ENCODE assay signal across 9 cellular contexts in genomic region chr14:35401853-35402252, GRCh38. TPM values are rescaled to one million over a fixed set of nuclear protein-coding genes. Genes with fewer than 3 reads are reported as not detected.
DNase-seq lines count a peak whose midpoint lies in the region; ATAC-seq, FAIRE-seq and TF ChIP-seq lines count a peak whose summit lies in the region.
"Had no signal": no experiment of that assay in that cellular context is flagged by ENCODE, and none has a peak within 500 bp of the region (broad histone marks: within the 10 kb centered on the region; RNA-seq: fewer than 3 reads in every experiment).

No MANE protein-coding gene starts in this region.

- H3K27ac Mint-ChIP-seq in GM23338 = no peak overlapping the region

- H3K79me2 ChIP-seq in GM23338 (replicated peaks; ENCODE audit: insufficient read depth) = peaks cover 12% of the 10 kb centered on the region

- no peak for TF ChIP-seq POLR2A in adrenal gland (IDR thresholded peaks at IDR 0.05)

- H3K4me1 ChIP-seq in GM23338 (ENCODE audit: insufficient read depth) (peaks cover 32% of the 10 kb centered on the region), adrenal gland (replicated peaks in 1 of 2) (peaks cover 24 to 61% of the 10 kb centered on the region in 2 donors), right cardiac atrium (ENCODE audit: control insufficient read depth, insufficient read depth, low read length) (peaks cover 3% of the 10 kb centered on the region), small intestine (ENCODE audit: control insufficient read depth in 2 of 2, insufficient read depth in 1 of 2, low read depth in 1 of 2, low read length in 1 of 2) (peaks cover 8 to 9% of the 10 kb centered on the region in 2 donors)

- peaks cover 48% of the 10 kb centered on the region for H3K36me3 Mint-ChIP-seq in GM23338 (ENCODE audit: low read depth)

- H3F3A ChIP-seq in GM23338 (replicated peaks; ENCODE audit: low read depth) = peaks cover 22% of the 10 kb centered on the region; the same call in 1 of the 2 replicates

- no peak overlapping the region for H2AFZ ChIP-seq in GM23338

- peaks cover 18% of the 10 kb centered on the region for H3K27me3 Mint-ChIP-seq in GM23338 (ENCODE audit: insufficient read depth, low read depth, poor library complexity)

- ATAC-seq in GM23338 = no peak
- ATAC-seq in right cardiac atrium = no peak
- no peak for ATAC-seq in GM18502 (IDR thresholded peaks at IDR 0.05; ENCODE audit: poor library complexity, unreplicated experiment)

- H4K20me1 ChIP-seq in GM23338 (replicated peaks; ENCODE audit: insufficient read depth) = no peaks in the 10 kb centered on the region

- no peak for DNase-seq in GM23338 (ENCODE audit: low spot score)
- DNase-seq in adrenal gland = peak in 4 of 7 donors; percentile 30 to 66 (median 54)
- DNase-seq in right cardiac atrium = peak; percentile 58 to 77 (median 73)
- DNase-seq in small intestine = peak; percentile 18
- no peak for DNase-seq in NCI-H82 (lab: John Stamatoyannopoulos, UW)
- no peak for DNase-seq in hippocampal formation (lab: John Stamatoyannopoulos, UW)
- DNase-seq in activated CD8-positive, alpha-beta memory T cell treated with anti-CD3 and anti-CD28 coated beads for 24 hours = no peak
- DNase-seq: NCI-H1105 had no signal

- H3K9me2 ChIP-seq in GM23338 (ENCODE audit: insufficient read depth) = no peaks in the 10 kb centered on the region

- H3K4me3 Mint-ChIP-seq in GM23338 = peak overlapping the region; percentile 8; the same call in 1 of the 3 replicates

- H3K36me3 ChIP-seq in GM23338 (ENCODE audit: insufficient read depth) (peaks cover 32% of the 10 kb centered on the region; the same call in 1 of the 2 replicates), adrenal gland (replicated peaks in 1 of 2) (peaks cover 0 to 48% of the 10 kb centered on the region in 2 donors), small intestine (ENCODE audit: control insufficient read depth in 2 of 2, insufficient read depth in 2 of 2, low read length in 2 of 2) (peaks cover 13 to 26% of the 10 kb centered on the region in 2 donors)

- no peaks in the 10 kb centered on the region for H3K9me3 Mint-ChIP-seq in GM23338

- H3K4me3 ChIP-seq in GM23338 (no peak overlapping the region), adrenal gland (peak overlapping the region in 2 of 4 donors; percentile 99 to 100), right cardiac atrium (ENCODE audit: low read length) (peak overlapping the region; percentile 81), small intestine (ENCODE audit: low read depth in 1 of 2, low read length in 2 of 2) (peak overlapping the region; percentile 49 to 99)

- no peak overlapping the region for H3K4me2 ChIP-seq in GM23338

- H3K27me3 ChIP-seq in GM23338 (ENCODE audit: insufficient read depth) (no peaks in the 10 kb centered on the region), adrenal gland (no peaks in the 10 kb centered on the region), right cardiac atrium (ENCODE audit: control insufficient read depth, insufficient read depth) (no peaks in the 10 kb centered on the region), small intestine (ENCODE audit: control insufficient read depth in 2 of 2, insufficient read depth in 2 of 2, low read length in 2 of 2) (no peaks in the 10 kb centered on the region)

- H3K9me3 ChIP-seq in adrenal gland (replicated peaks in 1 of 3) (no peaks in the 10 kb centered on the region), right cardiac atrium (ENCODE audit: control insufficient read depth, low read length) (no peaks in the 10 kb centered on the region), small intestine (ENCODE audit: control insufficient read depth, low read depth) (no peaks in the 10 kb centered on the region)

- WGBS in adrenal gland, 4 donors = 5 to 7% (median 6%) methylated on average over 8 of the region's 8 CpGs
- WGBS in right cardiac atrium = 7% methylated on average over 8 of the region's 8 CpGs
- 16 to 41% (median 27%) methylated on average over 8 of the region's 8 CpGs for WGBS in small intestine, 3 donors

- peak overlapping the region; percentile 2; the same call in 1 of the 2 replicates for H3K27ac ChIP-seq in GM23338 (ENCODE audit: low read depth)
- peak overlapping the region; percentile 80 to 100 (median 99) for H3K27ac ChIP-seq in adrenal gland
- H3K27ac ChIP-seq in right cardiac atrium (ENCODE audit: low read length) = peak overlapping the region; percentile 95
- H3K27ac ChIP-seq in small intestine (ENCODE audit: low read depth in 1 of 2, low read length in 1 of 2) = peak overlapping the region; percentile 83 to 90

- intact Hi-C loops in adrenal gland (cut with DNase I) = loop anchor here (2.0 to 10.0 kb wide), 2 partner anchors 63 to 67 kb away; no protein-coding TSS in a partner anchor
- intact Hi-C loops in right cardiac atrium (cut with DNase I) = loop anchor here (2.0 to 10.0 kb wide), 4 partner anchors 65 to 117 kb away; partner anchors contain the start of gene PSMA6 (in 1 of the 4)

- no peak for FAIRE-seq in small intestine (lab: Jason Lieb, UNC)

- TF ChIP-seq CTCF in GM23338 (conservative IDR thresholded peaks at IDR 0.05; ENCODE audit: low read depth in 2 of 2) (no peak), adrenal gland (IDR thresholded peaks at IDR 0.05) (no peak)

- peaks cover 57% of the 10 kb centered on the region for H3K4me1 Mint-ChIP-seq in GM23338

TF ChIP-seq in GM23338, 12 proteins besides CTCF, POLR2A, EP300 and RAD21:
- no peak for TF ChIP-seq ZNF462 (CRISPR knock-in tag; IDR thresholded peaks at IDR 0.05)
- no peak for TF ChIP-seq NANOG (IDR thresholded peaks at IDR 0.05; ENCODE audit: borderline replicate concordance)
- no peak for TF ChIP-seq JUNB (IDR thresholded peaks at IDR 0.05; ENCODE audit: unreplicated experiment)
- no peak for TF ChIP-seq STAT1 (IDR thresholded peaks at IDR 0.05; ENCODE audit: unreplicated experiment)
- TF ChIP-seq CREB1 (CRISPR knock-in tag; IDR thresholded peaks at IDR 0.05; ENCODE audit: low read depth) = no peak
- no peak for TF ChIP-seq EZH2phosphoT487 (IDR thresholded peaks at IDR 0.05; ENCODE audit: unreplicated experiment)

RNA-seq across cellular contexts. Expression of gene NFKBIA, which starts 2.7 kb away (rescaled TPM):
- total RNA-seq in GM23338 (2014; rRNA removed; shearing (Covaris generic)) = 25.7 and 41.3 TPM in 2 replicates
- polyA plus RNA-seq in GM23338 (2016; fragmentation: Nextera tagmentation; extraction: Ambion mirVana) (33.4 and 33.7 TPM in 2 replicates), adrenal gland (100 to 1,000 TPM; 106 to 152 (median 138) TPM), right cardiac atrium (81.2 TPM), small intestine (100 to 1,000 TPM; 108 to 173 (median 133) TPM)
- total RNA-seq in adrenal gland (100 to 1,000 TPM; 183 to 677 (median 295) TPM), right cardiac atrium (100 to 1,000 TPM in 3 of 4 donors, 10 to 100 TPM in 1; 74.0 to 125 (median 103) TPM)

Comparison
In these comparisons a context has a peak if more than half of its experiments do, and no peak if none do; other contexts are left out.
1. DNase-seq: peak in adrenal gland (4 of 7), right cardiac atrium (3 of 3) and small intestine (single experiment); none in GM23338 (single experiment), NCI-H82 (single experiment), hippocampal formation (0 of 2) and activated CD8-positive, alpha-beta memory T cell treated with anti-CD3 and anti-CD28 coated beads for 24 hours (single experiment).
2. H3K27ac ChIP-seq: peak in every context shown above with its lines; median percentile 99 in adrenal gland; 95 in right cardiac atrium; 86 in small intestine; 2 in GM23338.